In genomic region chr5:923473-923873, GRCh38 we compare ENCODE assay signal across 8 cellular contexts. TPM values are rescaled to one million over a fixed set of nuclear protein-coding genes. Genes with fewer than 3 reads are reported as not detected.
DNase-seq lines count a peak whose midpoint lies in the region; ATAC-seq, FAIRE-seq and TF ChIP-seq lines count a peak whose summit lies in the region.

No MANE protein-coding gene starts in this region.

- TF ChIP-seq CTCF in gastroesophageal sphincter (IDR thresholded peaks at IDR 0.05), result peak in 3 of 4 experiments; percentile 79 to 97 (median 86)

- TF ChIP-seq EP300 in gastroesophageal sphincter (IDR thresholded peaks at IDR 0.05), result no peak

- peaks cover 0 to 20% (median 7%) of the 10 kb centered on the region in 3 donors for H3K4me1 ChIP-seq in gastroesophageal sphincter

- intact Hi-C loops in posterior cingulate gyrus (cut with DNase I), result loop anchor here (10.0 kb wide), 2 partner anchors 241 to 721 kb away; no protein-coding TSS in a partner anchor

- no peaks in the 10 kb centered on the region for H3K36me3 ChIP-seq in gastroesophageal sphincter

- H3K4me3 ChIP-seq in gastroesophageal sphincter, result no peak overlapping the region

- peak; percentile 73 for ATAC-seq in GM21515 (IDR thresholded peaks at IDR 0.05; ENCODE audit: unreplicated experiment)
- ATAC-seq in gastroesophageal sphincter, result peak; percentile 86

- no peaks in the 10 kb centered on the region for H3K9me3 ChIP-seq in gastroesophageal sphincter

- DNase-seq in COR-L47 (lab: John Stamatoyannopoulos, UW), result peak; percentile 65
- DNase-seq in LoVo (ENCODE audit: low spot score), result peak; percentile 83
- peak; percentile 20 for DNase-seq in SHP77 treated with DMSO at 0.1 percent for 48 hours (lab: John Stamatoyannopoulos, UW)
- peak; percentile 88 for DNase-seq in activated effector memory CD4-positive, alpha-beta T cell treated with anti-CD3 and anti-CD28 coated beads, Interleukin-2, amount 50 U/mL, for 16 hours
- peak in 7 of 10 donors; percentile 62 to 94 (median 66) for DNase-seq in posterior cingulate gyrus
- peak; percentile 89 for DNase-seq in urothelium cell line (ENCODE audit: low spot score)

- peak; percentile 42 for FAIRE-seq in urothelium cell line (lab: Jason Lieb, UNC)

- peaks cover 30% of the 10 kb centered on the region for H3K27me3 ChIP-seq in gastroesophageal sphincter

- 16 to 83% methylated on average over 1 to 8 of the region's 14 CpGs for WGBS in gastroesophageal sphincter (ENCODE audit: low coverage in 1 of 2), 2 donors

- TF ChIP-seq POLR2A in gastroesophageal sphincter (IDR thresholded peaks at IDR 0.05), result no peak

- H3K27ac ChIP-seq in gastroesophageal sphincter, result no peak overlapping the region

RNA-seq across cellular contexts. Expression of gene TRIP13, which starts 30.8 kb away (rescaled TPM):
- total RNA-seq in gastroesophageal sphincter, result 1 to 10 TPM in 2 of 4 donors, under 1 TPM in 2; 0.13 to 3.6 (median 0.73) TPM

RNA-seq across cellular contexts. Expression of gene BRD9, which starts 30.9 kb away (rescaled TPM):
- 10 to 100 TPM; 22.3 to 38.5 (median 28.4) TPM for total RNA-seq in gastroesophageal sphincter

Comparison
In these comparisons a context has a peak if more than half of its experiments do, and no peak if none do; other contexts are left out.
1. DNase-seq: peak in every context shown above with its lines; median percentile 89 in urothelium cell line; 88 in activated effector memory CD4-positive, alpha-beta T cell treated with anti-CD3 and anti-CD28 coated beads, Interleukin-2, amount 50 U/mL, for 16 hours; 83 in LoVo; 66 in posterior cingulate gyrus; 65 in COR-L47; 20 in SHP77 treated with DMSO at 0.1 percent for 48 hours.